9 cellular contexts compared by ENCODE assay signal in genomic region chr3:87082806-87083440, GRCh38.
A peak's percentile ranks its signal among the peaks of the same experiment; 100 is the strongest.
DNase-seq lines count a peak whose midpoint lies in the region; ATAC-seq and TF ChIP-seq lines count a peak whose summit lies in the region.
"Had no signal": no experiment of that assay in that cellular context is flagged by ENCODE, and none has a peak within 500 bp of the region (broad histone marks: within the 10 kb centered on the region; RNA-seq: fewer than 3 reads in every experiment).

No MANE protein-coding gene starts in this region.

- no peaks in the 10 kb centered on the region for H3K27me3 Mint-ChIP-seq in progenitor cell of endocrine pancreas
- H3K27me3 Mint-ChIP-seq: activated B cell treated with CpG ODN at 0.5 μM for 24 hours had no signal

- H3K4me3 ChIP-seq in DOHH2 (ENCODE audit: low read length) (no peak overlapping the region), KMS-11 (IDR thresholded peaks at IDR 0.05; ENCODE audit: insufficient read depth, low read depth, low read length) (no peak overlapping the region)

- no peak overlapping the region for H3K4me3 Mint-ChIP-seq in progenitor cell of endocrine pancreas (ENCODE audit: low read depth)
- H3K4me3 Mint-ChIP-seq: activated B cell treated with CpG ODN at 0.5 μM for 24 hours had no signal

- no peaks in the 10 kb centered on the region for H3F3A ChIP-seq in DOHH2 (ENCODE audit: control insufficient read depth, insufficient read depth)

- H4K20me1 ChIP-seq in DOHH2 (ENCODE audit: control insufficient read depth, insufficient read depth, low read depth, low read length) (no peaks in the 10 kb centered on the region), KMS-11 (ENCODE audit: insufficient read depth) (no peaks in the 10 kb centered on the region)

- H3K36me3 ChIP-seq in DOHH2 (ENCODE audit: control insufficient read depth, low read length) = no peaks in the 10 kb centered on the region
- H3K36me3 ChIP-seq in KMS-11 (ENCODE audit: insufficient read depth) = no peaks in the 10 kb centered on the region

- no peaks in the 10 kb centered on the region for H3K9me3 ChIP-seq in DOHH2 (ENCODE audit: control insufficient read depth, insufficient read depth, low read length)

- H3K27me3 ChIP-seq in DOHH2 (ENCODE audit: control insufficient read depth, low read length) = no peaks in the 10 kb centered on the region
- no peaks in the 10 kb centered on the region for H3K27me3 ChIP-seq in KMS-11 (ENCODE audit: insufficient read depth, low read depth)

- H3K9me2 ChIP-seq in DOHH2 (replicated peaks; ENCODE audit: control insufficient read depth, low read length) = no peaks in the 10 kb centered on the region

- H3K27ac ChIP-seq in DOHH2 (ENCODE audit: low read depth, low read length) (no peak overlapping the region), KMS-11 (no peak overlapping the region)

- no peaks in the 10 kb centered on the region for H3K4me1 ChIP-seq in DOHH2 (ENCODE audit: control insufficient read depth, low read length)
- H3K4me1 ChIP-seq in KMS-11 (ENCODE audit: low read depth, poor library complexity, severe bottlenecking) = no peaks in the 10 kb centered on the region

- H3K9me3 Mint-ChIP-seq in progenitor cell of endocrine pancreas (ENCODE audit: low read depth) = no peaks in the 10 kb centered on the region
- H3K9me3 Mint-ChIP-seq: activated B cell treated with CpG ODN at 0.5 μM for 24 hours had no signal

- H3K9ac ChIP-seq in KMS-11 = no peak overlapping the region

- H3K27ac Mint-ChIP-seq in progenitor cell of endocrine pancreas = no peak overlapping the region
- H3K27ac Mint-ChIP-seq: activated B cell treated with CpG ODN at 0.5 μM for 24 hours had no signal

- no peaks in the 10 kb centered on the region for H3K4me1 Mint-ChIP-seq in progenitor cell of endocrine pancreas (ENCODE audit: low read depth)
- H3K4me1 Mint-ChIP-seq: activated B cell treated with CpG ODN at 0.5 μM for 24 hours had no signal

- no peaks in the 10 kb centered on the region for H3K36me3 Mint-ChIP-seq in progenitor cell of endocrine pancreas (ENCODE audit: insufficient read depth)

- H3K4me2 ChIP-seq in DOHH2 (ENCODE audit: low read length) = no peak overlapping the region
- H3K4me2 ChIP-seq in KMS-11 = no peak overlapping the region

- peak; percentile 29 for DNase-seq in SK-N-DZ (ENCODE audit: low spot score)
- peak; percentile 73 for DNase-seq in fibroblast of the conjunctiva (ENCODE audit: low read depth)
- no peak for DNase-seq in progenitor cell of endocrine pancreas (ENCODE audit: low spot score, unreplicated experiment)
- DNase-seq in NK-92 treated with Interleukin-12 subunit alpha and Interleukin-12 subunit beta, amount 100 ng/mL, for 24 hours (lab: John Stamatoyannopoulos, UW) = no peak
- DNase-seq in activated gamma-delta T cell (lab: John Stamatoyannopoulos, UW) = no peak
- DNase-seq: activated B cell treated with CpG ODN at 0.5 μM for 24 hours had no signal

- peak; percentile 36 for TF ChIP-seq CTCF in DOHH2 (IDR thresholded peaks at IDR 0.05; ENCODE audit: low read depth, low read length, poor library complexity, severe bottlenecking)
- peak; percentile 47; the same call in 1 of the 2 replicates for TF ChIP-seq CTCF in KMS-11 (conservative IDR thresholded peaks at IDR 0.05; ENCODE audit: low read depth, low read length)
- TF ChIP-seq CTCF in progenitor cell of endocrine pancreas (IDR thresholded peaks at IDR 0.05; ENCODE audit: unreplicated experiment) = peak; percentile 78

- no peak overlapping the region for H2AFZ ChIP-seq in KMS-11 (ENCODE audit: low read depth)

- ATAC-seq in GM21423 (IDR thresholded peaks at IDR 0.05; ENCODE audit: unreplicated experiment) = peak; percentile 77

- H3K79me2 ChIP-seq in DOHH2 (ENCODE audit: control insufficient read depth, low read length) (no peaks in the 10 kb centered on the region), KMS-11 (ENCODE audit: insufficient read depth, low read depth) (no peaks in the 10 kb centered on the region)

Comparison
In these comparisons a context has a peak if more than half of its experiments do, and no peak if none do; other contexts are left out.
1. DNase-seq: peak in SK-N-DZ (single experiment) and fibroblast of the conjunctiva (single experiment); none in progenitor cell of endocrine pancreas (single experiment), NK-92 treated with Interleukin-12 subunit alpha and Interleukin-12 subunit beta, amount 100 ng/mL, for 24 hours (single experiment) and activated gamma-delta T cell (single experiment).
2. Peak in every context shown above with its lines, with median percentiles within 50 percentile points of each other: CTCF ChIP-seq.